Comparison of ENCODE assay signal across 2 cellular contexts in the genomic region with DNA sequence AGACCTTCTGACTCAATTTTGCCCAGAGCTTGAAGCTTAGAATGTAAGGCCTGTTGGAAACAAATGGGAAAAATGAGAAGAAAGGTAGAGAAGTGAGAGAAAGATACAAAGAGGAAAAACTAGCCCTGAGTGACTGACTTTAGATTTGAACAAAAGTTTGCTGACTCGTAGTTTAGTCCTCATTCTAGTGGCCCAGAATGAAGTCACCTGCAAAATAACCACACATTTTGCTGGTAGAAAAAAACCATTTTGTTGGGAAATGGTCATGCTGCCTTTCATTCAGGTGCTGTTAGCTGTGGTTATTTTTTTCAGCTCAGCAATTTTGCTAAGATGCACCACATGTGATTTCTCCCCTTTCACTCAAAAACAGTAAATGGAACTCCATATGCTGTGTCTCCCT.
TF ChIP-seq lines count a peak whose summit lies in the region.

No MANE protein-coding gene starts in this region.

TF ChIP-seq in IMR-90, 13 proteins besides CTCF, POLR2A, EP300 and RAD21:
- TF ChIP-seq MXI1 (IDR thresholded peaks at IDR 0.05; ENCODE audit: borderline replicate concordance, low read depth, low read length) (no peak), CHD1 (IDR thresholded peaks at IDR 0.05; ENCODE audit: low read depth, low read length) (no peak), CEBPB (IDR thresholded peaks at IDR 0.05; ENCODE audit: low read depth, low read length) (no peak), MAFK (IDR thresholded peaks at IDR 0.05; ENCODE audit: low read depth, low read length) (peak; percentile 38)
TF ChIP-seq in IMR-90: peak in this region for 1.

TF ChIP-seq in K562, 482 proteins besides CTCF, POLR2A, EP300 and RAD21 (continued from another document):
- peak; percentile 25; the same call in 1 of the 2 replicates for TF ChIP-seq MAFF (IDR thresholded peaks at IDR 0.05; ENCODE audit: low read length)
- no peak for TF ChIP-seq SRSF3 (IDR thresholded peaks at IDR 0.05; ENCODE audit: insufficient read depth, low read length)
- TF ChIP-seq PTTG1 (tag; IDR thresholded peaks at IDR 0.05; ENCODE audit: low read depth) = no peak
- TF ChIP-seq, protein P1, sequence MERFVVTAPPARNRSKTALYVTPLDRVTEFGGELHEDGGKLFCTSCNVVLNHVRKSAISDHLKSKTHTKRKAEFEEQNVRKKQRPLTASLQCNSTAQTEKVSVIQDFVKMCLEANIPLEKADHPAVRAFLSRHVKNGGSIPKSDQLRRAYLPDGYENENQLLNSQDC (CRISPR knock-in tag; IDR thresholded peaks at IDR 0.05) = no peak
- TF ChIP-seq ZNF316 (IDR thresholded peaks at IDR 0.05) = peak; percentile 72
- no peak for TF ChIP-seq ZNF589 (CRISPR knock-in tag; IDR thresholded peaks at IDR 0.05; ENCODE audit: low read depth)
- TF ChIP-seq C11orf30 (IDR thresholded peaks at IDR 0.05; ENCODE audit: low read depth) = peak; percentile 69
- TF ChIP-seq MYBL2 (IDR thresholded peaks at IDR 0.05; ENCODE audit: low read depth) = no peak
- no peak for TF ChIP-seq MYBL2 (CRISPR knock-in tag; IDR thresholded peaks at IDR 0.05; ENCODE audit: borderline replicate concordance)
